In genomic region chr4:124713213-124713592, GRCh38 we compare ENCODE assay signal across 8 cellular contexts. TPM values are rescaled to one million over a fixed set of nuclear protein-coding genes. Genes with fewer than 3 reads are reported as not detected.
DNase-seq lines count a peak whose midpoint lies in the region; ATAC-seq and TF ChIP-seq lines count a peak whose summit lies in the region.

No MANE protein-coding gene starts in this region.

- DNase-seq in AG08395 (ENCODE audit: low spot score) (peak; percentile 66), NCI-H1694 (lab: John Stamatoyannopoulos, UW) (peak; percentile 24), fibroblast of gingiva (ENCODE audit: low read depth) (peak; percentile 76), mucosa of gallbladder (ENCODE audit: low spot score) (peak; percentile 67), ureter (ENCODE audit: low spot score) (peak; percentile 75)
- DNase-seq in activated CD4-positive, alpha-beta T cell treated with anti-CD3 and anti-CD28 coated beads, Interleukin-2, amount 50 U/mL, for 48 hours: peak; percentile 12 to 19

- peak; percentile 50 for TF ChIP-seq CTCF in GM12873 (IDR thresholded peaks at IDR 0.05; ENCODE audit: insufficient read depth, low read depth, low read length, missing control alignments)

- ATAC-seq in HG02884 (IDR thresholded peaks at IDR 0.05; ENCODE audit: unreplicated experiment): peak; percentile 33

RNA-seq across cellular contexts. Expression of gene ANKRD50, which starts 0.7 kb away (rescaled TPM):
- total RNA-seq in mucosa of gallbladder (22.9 TPM), ureter (49.0 TPM)

Comparison
In these comparisons a context has a peak if more than half of its experiments do, and no peak if none do; other contexts are left out.
1. Peak in every context shown above with its lines: DNase-seq and ATAC-seq.
2. DNase-seq: peak in every context shown above with its lines; median percentile 76 in fibroblast of gingiva; 75 in ureter; 67 in mucosa of gallbladder; 66 in AG08395; 24 in NCI-H1694; 16 in activated CD4-positive, alpha-beta T cell treated with anti-CD3 and anti-CD28 coated beads, Interleukin-2, amount 50 U/mL, for 48 hours.